Comparison of ENCODE assay signal across 8 cellular contexts in genomic region chr5:179732412-179732917, GRCh38. TPM values are rescaled to one million over a fixed set of nuclear protein-coding genes. Genes with fewer than 3 reads are reported as not detected.
DNase-seq lines count a peak whose midpoint lies in the region; TF ChIP-seq lines count a peak whose summit lies in the region.

Gene MAML1, plus strand, starts transcription at chr5:179732822. Its CDS starts 291 bp downstream, at chr5:179733113.

- H3K36me3 Mint-ChIP-seq in activated naive CD4-positive, alpha-beta T cell treated with anti-CD3 and anti-CD28 coated beads for 36 hours (ENCODE audit: low read depth) = peaks cover 38% of the 10 kb centered on the region

- peaks cover 15 to 78% of the 10 kb centered on the region in 2 donors for H3K36me3 ChIP-seq in neuronal stem cell (replicated peaks in 1 of 2; ENCODE audit: control insufficient read depth in 2 of 2, insufficient read depth in 2 of 2, low read length in 2 of 2)

- H3K79me1 ChIP-seq in neuronal stem cell (ENCODE audit: low read depth, low read length) = peaks cover 6% of the 10 kb centered on the region

- peaks cover 2% of the 10 kb centered on the region in 2 donors for H3K4me1 ChIP-seq in neuronal stem cell (ENCODE audit: control insufficient read depth in 2 of 2, insufficient read depth in 1 of 2, low read depth in 1 of 2, low read length in 2 of 2)

- H2AFZ ChIP-seq in neuronal stem cell (ENCODE audit: low read length) = peak within 1 kb of the TSS; percentile 91

- peak within 1 kb of the TSS; percentile 81 for H2BK15ac ChIP-seq in neuronal stem cell (ENCODE audit: low read length)

- no CpG with 5 or more reads among the region's 41 CpGs for WGBS in neuronal stem cell (ENCODE audit: extremely low coverage in 2 of 2, insufficient read length in 2 of 2, insufficient replicate concordance in 1 of 2), 2 donors

- peak within 1 kb of the TSS; percentile 96 for H3K4me3 Mint-ChIP-seq in activated naive CD4-positive, alpha-beta T cell treated with anti-CD3 and anti-CD28 coated beads for 36 hours

- peak within 1 kb of the TSS; percentile 73 for H2BK12ac ChIP-seq in neuronal stem cell (ENCODE audit: low read length)

- H4K8ac ChIP-seq in neuronal stem cell (ENCODE audit: low read depth, low read length) = no peak within 1 kb of the TSS

- H3K4me1 Mint-ChIP-seq in activated naive CD4-positive, alpha-beta T cell treated with anti-CD3 and anti-CD28 coated beads for 36 hours (ENCODE audit: low read depth) = peaks cover 41% of the 10 kb centered on the region

- H3K27me3 ChIP-seq in neuronal stem cell (ENCODE audit: control insufficient read depth in 3 of 3, insufficient read depth in 3 of 3, low read depth in 1 of 3, low read length in 3 of 3) = no peaks in the 10 kb centered on the region

- no peaks in the 10 kb centered on the region for H3K27me3 Mint-ChIP-seq in activated naive CD4-positive, alpha-beta T cell treated with anti-CD3 and anti-CD28 coated beads for 36 hours (ENCODE audit: low read depth)

- DNase-seq in GM03348 (ENCODE audit: low spot score) (peak; percentile 99), HFF-Myc (ENCODE audit: extremely low read depth, low read depth) (peak; percentile 97), NAMALWA (ENCODE audit: low spot score) (peak; percentile 99), SK-N-DZ (ENCODE audit: low spot score) (peak; percentile 100), foreskin melanocyte (peak; percentile 100), neuronal stem cell (ENCODE audit: low spot score) (peak; percentile 100)
- DNase-seq in activated naive CD4-positive, alpha-beta T cell treated with anti-CD3 and anti-CD28 coated beads for 36 hours = peak; percentile 100

- H3K9ac ChIP-seq in neuronal stem cell (ENCODE audit: low read depth, low read length, poor library complexity) = peak within 1 kb of the TSS; percentile 98

- peak within 1 kb of the TSS; percentile 94 for H2BK5ac ChIP-seq in neuronal stem cell (ENCODE audit: low read length)

- H3K23ac ChIP-seq in neuronal stem cell (ENCODE audit: low read depth, low read length, poor library complexity) = peak within 1 kb of the TSS; percentile 98

- H2BK120ac ChIP-seq in neuronal stem cell (ENCODE audit: low read depth, low read length) = no peak within 1 kb of the TSS

- H3K9me3 ChIP-seq in neuronal stem cell (replicated peaks in 1 of 2; ENCODE audit: control insufficient read depth in 2 of 2, insufficient read depth in 1 of 2, low read depth in 1 of 2, low read length in 2 of 2) = no peaks in the 10 kb centered on the region

- peak within 1 kb of the TSS; percentile 84 for H2AK5ac ChIP-seq in neuronal stem cell (ENCODE audit: low read depth, low read length)

- H3K9me3 Mint-ChIP-seq in activated naive CD4-positive, alpha-beta T cell treated with anti-CD3 and anti-CD28 coated beads for 36 hours = no peaks in the 10 kb centered on the region

- H3K18ac ChIP-seq in neuronal stem cell (ENCODE audit: low read length) = peak within 1 kb of the TSS; percentile 99

- intact Hi-C loops in activated naive CD4-positive, alpha-beta T cell treated with anti-CD3 and anti-CD28 coated beads for 36 hours (cut with micrococcal nuclease) = loop anchor here (1.0 to 10.0 kb wide), 10 partner anchors 31 to 1072 kb away; partner anchors contain the start of genes CANX, HNRNPH1, MGAT1 and MGAT4B

- H3K14ac ChIP-seq in neuronal stem cell (ENCODE audit: low read length) = peak within 1 kb of the TSS; percentile 82

- CTCF ChIA-PET in activated naive CD4-positive, alpha-beta T cell treated with anti-CD3 and anti-CD28 coated beads for 36 hours (lab: Charles Lee) = interaction anchor here (0.5 to 1.6 kb wide), 6 partner anchors 11 to 317 kb away, joined by 3 to 4 read pairs (median 4); no protein-coding TSS in a partner anchor

- peak within 1 kb of the TSS; percentile 70 for H3K27ac ChIP-seq in neuronal stem cell (replicated peaks; ENCODE audit: low read length)

- peak within 1 kb of the TSS; percentile 92 for H3K27ac Mint-ChIP-seq in activated naive CD4-positive, alpha-beta T cell treated with anti-CD3 and anti-CD28 coated beads for 36 hours

- TF ChIP-seq CTCF in HFF-Myc (IDR thresholded peaks at IDR 0.05; ENCODE audit: low read depth, low read length, missing control alignments) (no peak), subcutaneous adipose tissue (IDR thresholded peaks at IDR 0.05; ENCODE audit: low read depth) (no peak)

- H4K91ac ChIP-seq in neuronal stem cell (ENCODE audit: low read depth, low read length, poor library complexity) = no peak within 1 kb of the TSS

- H3K4ac ChIP-seq in neuronal stem cell (ENCODE audit: low read length) = peak within 1 kb of the TSS; percentile 76

- H3K4me3 ChIP-seq in HFF-Myc (replicated peaks; ENCODE audit: low read depth, low read length) = peak within 1 kb of the TSS; percentile 86
- H3K4me3 ChIP-seq in neuronal stem cell (ENCODE audit: low read length in 2 of 2) = peak within 1 kb of the TSS; percentile 68 to 94

- peak within 1 kb of the TSS; percentile 73 for H3K4me2 ChIP-seq in neuronal stem cell (ENCODE audit: insufficient read depth, low read length, poor library complexity, severe bottlenecking)

RNA-seq across cellular contexts. Expression of gene MAML1, which starts in this region (rescaled TPM):
- polyA plus RNA-seq in SK-N-DZ (2014; cell fraction: cytosol; rRNA removed) = 18.7 and 19.6 TPM in 2 replicates
- polyA plus RNA-seq in SK-N-DZ (2014; cell fraction: nucleus; rRNA removed) = 11.8 and 19.5 TPM in 2 replicates
- 10 to 100 TPM; 20.7 TPM for total RNA-seq in activated naive CD4-positive, alpha-beta T cell treated with anti-CD3 and anti-CD28 coated beads for 36 hours
- 34.7 TPM for polyA plus RNA-seq in neuronal stem cell (2013, experiment 1 of 2)
- 39.1 TPM for polyA plus RNA-seq in neuronal stem cell (2013, experiment 2 of 2)
- total RNA-seq in subcutaneous adipose tissue = 10 to 100 TPM; 16.0 to 22.4 (median 18.6) TPM

Comparison
In these comparisons a context has a peak if more than half of its experiments do, and no peak if none do; other contexts are left out.
1. Peak in every context shown above with its lines: DNase-seq, H3K4me3 ChIP-seq and H3K27ac ChIP-seq.